Comparison of ENCODE assay signal across 18 cellular contexts in the genomic region with DNA sequence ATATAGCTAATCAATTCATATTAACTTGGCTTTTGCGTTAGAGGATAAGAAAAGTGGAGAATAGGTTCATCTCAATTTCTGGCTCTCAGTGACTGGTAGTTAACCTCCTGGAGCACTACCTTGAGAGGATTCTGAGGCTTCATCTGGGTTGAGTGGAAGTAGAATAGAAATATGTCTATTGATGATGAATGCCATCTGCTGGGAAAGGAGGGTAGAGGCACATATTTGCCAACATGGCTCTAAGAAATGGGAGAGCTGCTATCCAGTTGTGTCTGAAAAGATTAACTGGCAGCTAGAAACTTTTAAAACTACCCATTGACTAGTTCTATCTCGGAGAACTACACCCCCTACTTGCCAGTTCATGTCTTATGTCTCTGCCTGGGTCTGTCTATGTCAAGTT.
A peak's percentile ranks its signal among the peaks of the same experiment; 100 is the strongest.
DNase-seq lines count a peak whose midpoint lies in the region; ATAC-seq and TF ChIP-seq lines count a peak whose summit lies in the region.
"Had no signal": no experiment of that assay in that cellular context is flagged by ENCODE, and none has a peak within 500 bp of the region (broad histone marks: within the 10 kb centered on the region; RNA-seq: fewer than 3 reads in every experiment).

No MANE protein-coding gene starts in this region.

- intact Hi-C loops in left ventricle myocardium superior (cut with micrococcal nuclease): no loop called here

- TF ChIP-seq CTCF in epithelial cell of proximal tubule (conservative IDR thresholded peaks at IDR 0.05; ENCODE audit: low read depth, low read length): peak; percentile 34

- H3K4me3 ChIP-seq in epithelial cell of proximal tubule (ENCODE audit: low read depth, low read length): no peak overlapping the region
- H3K4me3 ChIP-seq: esophagus muscularis mucosa, neural progenitor cell, uterus had no signal

- no peak for ATAC-seq in HG02588 (IDR thresholded peaks at IDR 0.05; ENCODE audit: unreplicated experiment)
- no peak for ATAC-seq in left ventricle myocardium superior

- DNase-seq in NCI-H1417 (lab: John Stamatoyannopoulos, UW) (peak in 2 of 3 experiments; percentile 6 to 39), NCI-H1417 treated with DMSO at 0.1 percent for 48 hours (lab: John Stamatoyannopoulos, UW) (no peak), GM03348 (ENCODE audit: low spot score) (peak; percentile 20), NCI-H2171 treated with DMSO at 0.1 percent for 48 hours (lab: John Stamatoyannopoulos, UW) (peak; percentile 42), epithelial cell of proximal tubule (ENCODE audit: low read depth) (no peak), Ammon's horn (ENCODE audit: low spot score) (no peak), left ventricle myocardium superior (no peak)
- DNase-seq: activated B cell treated with CpG ODN at 0.5 μM for 24 hours, Calu3, GOT3, hippocampal formation, NCI-H1092, NCI-H510A treated with DMSO at 0.1 percent for 48 hours, retina, uterus had no signal

Comparison
In these comparisons a context has a peak if more than half of its experiments do, and no peak if none do; other contexts are left out.
1. DNase-seq: peak in NCI-H1417 (2 of 3), GM03348 (single experiment) and NCI-H2171 treated with DMSO at 0.1 percent for 48 hours (single experiment); none in NCI-H1417 treated with DMSO at 0.1 percent for 48 hours (single experiment), epithelial cell of proximal tubule (single experiment), Ammon's horn (single experiment) and left ventricle myocardium superior (single experiment).